ENCODE assay signal across 8 cellular contexts in genomic region chr7:47819054-47819920, GRCh38.
DNase-seq lines count a peak whose midpoint lies in the region; ATAC-seq and TF ChIP-seq lines count a peak whose summit lies in the region.

No MANE protein-coding gene starts in this region.

- no peaks in the 10 kb centered on the region for H3K36me3 Mint-ChIP-seq in neural progenitor cell

- H3K9me3 Mint-ChIP-seq in neural progenitor cell = no peaks in the 10 kb centered on the region

- DNase-seq in Daoy (ENCODE audit: low read depth) (peak; percentile 88), HEK293T (ENCODE audit: extremely low spot score) (peak; percentile 64), NCI-H526 (lab: John Stamatoyannopoulos, UW) (peak; percentile 26 to 57), fibroblast of the aortic adventitia (ENCODE audit: low read depth) (peak; percentile 90), neural progenitor cell (ENCODE audit: low spot score) (peak; percentile 71)
- peak; percentile 61 for DNase-seq in activated CD8-positive, alpha-beta memory T cell treated with anti-CD3 and anti-CD28 coated beads, Interleukin-2, amount 50 U/mL, for 48 hours

- H3K79me2 ChIP-seq in neural progenitor cell (ENCODE audit: low read depth) = no peaks in the 10 kb centered on the region

- no peaks in the 10 kb centered on the region for H3F3A ChIP-seq in neural progenitor cell (ENCODE audit: low read depth)

- H3K27me3 Mint-ChIP-seq in neural progenitor cell (ENCODE audit: insufficient read depth, low read depth) = no peaks in the 10 kb centered on the region

- ATAC-seq in HG02840 (IDR thresholded peaks at IDR 0.05; ENCODE audit: low FRiP score, unreplicated experiment) (no peak), HG03025 (IDR thresholded peaks at IDR 0.05; ENCODE audit: low FRiP score, unreplicated experiment) (no peak)

- POLR2A ChIA-PET in HEK293T (lab: Yijun Ruan, JAX) = no interaction called here

- H3K27ac ChIP-seq in neural progenitor cell = no peak overlapping the region

- no peak overlapping the region for H3K4me3 ChIP-seq in fibroblast of the aortic adventitia (ENCODE audit: low read depth, low read length)
- H3K4me3 ChIP-seq in neural progenitor cell = no peak overlapping the region

- H3K27ac Mint-ChIP-seq in neural progenitor cell = no peak overlapping the region

- H3K4me1 ChIP-seq in neural progenitor cell = no peaks in the 10 kb centered on the region

- CTCF ChIA-PET in HEK293T (lab: Yijun Ruan, JAX) = interaction anchor here (0.6 to 1.8 kb wide), 9 partner anchors 15 to 614 kb away, joined by 3 to 16 read pairs (median 4); no protein-coding TSS in a partner anchor

- H2AFZ ChIP-seq in neural progenitor cell (replicated peaks) = no peak overlapping the region

- H3K9ac ChIP-seq in neural progenitor cell = no peak overlapping the region

- no peaks in the 10 kb centered on the region for H3K36me3 ChIP-seq in neural progenitor cell

- no peak overlapping the region for H3K4me3 Mint-ChIP-seq in neural progenitor cell

- peaks cover 3% of the 10 kb centered on the region for H3K4me1 Mint-ChIP-seq in neural progenitor cell

- H3K4me2 ChIP-seq in neural progenitor cell = no peak overlapping the region

- no peaks in the 10 kb centered on the region for H4K20me1 ChIP-seq in neural progenitor cell (ENCODE audit: low read depth)

- no peaks in the 10 kb centered on the region for H3K9me3 ChIP-seq in neural progenitor cell (ENCODE audit: low read depth)

- TF ChIP-seq CTCF in fibroblast of the aortic adventitia (IDR thresholded peaks at IDR 0.05; ENCODE audit: insufficient read depth, low read length) (peak; percentile 98), neural progenitor cell (IDR thresholded peaks at IDR 0.05) (peak; percentile 100)

- H3K27me3 ChIP-seq in neural progenitor cell = no peaks in the 10 kb centered on the region

TF ChIP-seq in HEK293T, 16 proteins besides CTCF, POLR2A, EP300 and RAD21:
- no peak for TF ChIP-seq FOXM1 (IDR thresholded peaks at IDR 0.05; ENCODE audit: borderline replicate concordance)
- no peak for TF ChIP-seq LEF1 (IDR thresholded peaks at IDR 0.05; ENCODE audit: borderline replicate concordance)
- TF ChIP-seq SP1 (IDR thresholded peaks at IDR 0.05) = no peak
- no peak for TF ChIP-seq ELF4 (IDR thresholded peaks at IDR 0.05)
- no peak for TF ChIP-seq TARDBP (IDR thresholded peaks at IDR 0.05)
- TF ChIP-seq ZNF384 (IDR thresholded peaks at IDR 0.05) = no peak
- TF ChIP-seq ARNT (IDR thresholded peaks at IDR 0.05) = no peak
- no peak for TF ChIP-seq HDGF (IDR thresholded peaks at IDR 0.05; ENCODE audit: borderline replicate concordance)
- TF ChIP-seq BHLHE40 (IDR thresholded peaks at IDR 0.05; ENCODE audit: borderline replicate concordance) = no peak
- TF ChIP-seq CTBP1 (IDR thresholded peaks at IDR 0.05; ENCODE audit: borderline replicate concordance) = no peak
- no peak for TF ChIP-seq FOXA1 (IDR thresholded peaks at IDR 0.05)
